In genomic region chr1:64983110-64983509, GRCh38 we compare ENCODE assay signal across 9 cellular contexts. TPM values are rescaled to one million over a fixed set of nuclear protein-coding genes. Genes with fewer than 3 reads are reported as not detected.
DNase-seq lines count a peak whose midpoint lies in the region; ATAC-seq and TF ChIP-seq lines count a peak whose summit lies in the region.
"Had no signal": no experiment of that assay in that cellular context is flagged by ENCODE, and none has a peak within 500 bp of the region (broad histone marks: within the 10 kb centered on the region; RNA-seq: fewer than 3 reads in every experiment).

No MANE protein-coding gene starts in this region.

- H3K27ac ChIP-seq in RWPE2 (ENCODE audit: poor library complexity, severe bottlenecking), result no peak overlapping the region
- peak overlapping the region in 3 of 4 donors; percentile 39 to 51 (median 43) for H3K27ac ChIP-seq in esophagus squamous epithelium

- peak; percentile 96 for ATAC-seq in RWPE2 (ENCODE audit: low read depth)
- ATAC-seq: activated CD4-positive, alpha-beta T cell treated with anti-CD3 and anti-CD28 coated beads for 36 hours had no signal

- no peak for TF ChIP-seq CTCF in RWPE2 (IDR thresholded peaks at IDR 0.05; ENCODE audit: poor library complexity, severe bottlenecking)
- no peak for TF ChIP-seq CTCF in esophagus squamous epithelium (IDR thresholded peaks at IDR 0.05)

- WGBS in esophagus squamous epithelium, 2 donors, result 20 to 40% methylated on average over 5 of the region's 5 CpGs

- H3K36me3 ChIP-seq in RWPE2 (ENCODE audit: low read depth), result no peaks in the 10 kb centered on the region
- H3K36me3 ChIP-seq in esophagus squamous epithelium, result peaks cover 0 to 6% (median 0%) of the 10 kb centered on the region in 3 donors

- H3K4me3 ChIP-seq in RWPE2 (ENCODE audit: severe bottlenecking) (no peak overlapping the region), esophagus squamous epithelium (no peak overlapping the region)

- TF ChIP-seq POLR2A in esophagus squamous epithelium (IDR thresholded peaks at IDR 0.05), result no peak

- DNase-seq in ELR (ENCODE audit: low read depth) (peak; percentile 96), RWPE2 (ENCODE audit: low spot score) (no peak), esophagus squamous epithelium (lab: John Stamatoyannopoulos, UW) (no peak), renal cortical epithelial cell (ENCODE audit: low read depth) (peak; percentile 92), T-helper 2 cell (no peak), AML-193 (lab: John Stamatoyannopoulos, UW) (no peak)
- no peak for DNase-seq in stimulated activated CD4-positive, alpha-beta T cell treated with anti-CD3 and anti-CD28 coated beads, Interleukin-2, amount 100 ng/mL, for 24 hours
- DNase-seq: activated CD4-positive, alpha-beta T cell treated with anti-CD3 and anti-CD28 coated beads for 36 hours; NCI-H2029 treated with DMSO at 0.1 percent for 48 hours had no signal

- intact Hi-C loops in esophagus squamous epithelium (cut with DNase I), result no loop called here

- H3K4me1 ChIP-seq in RWPE2 (ENCODE audit: insufficient read depth, poor library complexity, severe bottlenecking), result no peaks in the 10 kb centered on the region
- H3K4me1 ChIP-seq in esophagus squamous epithelium, result peaks cover 0 to 39% (median 10%) of the 10 kb centered on the region in 3 donors

- H3K27me3 ChIP-seq in RWPE2 (ENCODE audit: insufficient read depth, poor library complexity, severe bottlenecking), result no peaks in the 10 kb centered on the region
- H3K27me3 ChIP-seq in esophagus squamous epithelium, result no peaks in the 10 kb centered on the region

- H3K9me3 ChIP-seq in RWPE2 (ENCODE audit: severe bottlenecking), result no peaks in the 10 kb centered on the region
- no peaks in the 10 kb centered on the region for H3K9me3 ChIP-seq in esophagus squamous epithelium

RNA-seq across cellular contexts. Expression of gene JAK1, which starts 16.8 kb away (rescaled TPM):
- total RNA-seq in esophagus squamous epithelium (10 to 100 TPM; 59.7 to 92.7 (median 64.1) TPM), renal cortical epithelial cell (305 and 415 TPM in 2 replicates)

Comparison
In these comparisons a context has a peak if more than half of its experiments do, and no peak if none do; other contexts are left out.
1. DNase-seq: peak in ELR (single experiment) and renal cortical epithelial cell (single experiment); none in RWPE2 (single experiment), esophagus squamous epithelium (single experiment), stimulated activated CD4-positive, alpha-beta T cell treated with anti-CD3 and anti-CD28 coated beads, Interleukin-2, amount 100 ng/mL, for 24 hours (0 of 2), T-helper 2 cell (0 of 5) and AML-193 (0 of 2).